In genomic region chr4:38807462-38807861, GRCh38 we compare ENCODE assay signal across 4 cellular contexts. TPM values are rescaled to one million over a fixed set of nuclear protein-coding genes. Genes with fewer than 3 reads are reported as not detected.
"Had no signal": no experiment of that assay in that cellular context is flagged by ENCODE, and none has a peak within 500 bp of the region (broad histone marks: within the 10 kb centered on the region; RNA-seq: fewer than 3 reads in every experiment).

No MANE protein-coding gene starts in this region.

RNA-seq across cellular contexts. Expression of gene TLR1, which starts 2.9 kb away (rescaled TPM):
- total RNA-seq: HT-29, HT1080 had no signal

RNA-seq across cellular contexts. Expression of gene TLR10, which starts 24.7 kb away (rescaled TPM):
- total RNA-seq: HepG2, HT-29, HT1080, IMR-90 had no signal
